In genomic region chr2:176117162-176117822, GRCh38 we compare ENCODE assay signal across 20 cellular contexts. TPM values are rescaled to one million over a fixed set of nuclear protein-coding genes. Genes with fewer than 3 reads are reported as not detected.
DNase-seq lines count a peak whose midpoint lies in the region; ATAC-seq, FAIRE-seq and TF ChIP-seq lines count a peak whose summit lies in the region.
"Had no signal": no experiment of that assay in that cellular context is flagged by ENCODE, and none has a peak within 500 bp of the region (broad histone marks: within the 10 kb centered on the region; RNA-seq: fewer than 3 reads in every experiment).

No MANE protein-coding gene starts in this region.

- WGBS in HepG2 (ENCODE audit: low lambda C conversion rate), result 57% methylated on average over 30 of the region's 40 CpGs
- WGBS in right lobe of liver (ENCODE audit: insufficient coverage, low coverage, low lambda C conversion rate, missing lambda C conversion rate), result 17% methylated on average over 11 of the region's 40 CpGs

- DNase-seq in HepG2 (ENCODE audit: low spot score), result no peak
- no peak for DNase-seq in right lobe of liver
- DNase-seq in vagina (ENCODE audit: extremely low spot score in 2 of 2), result no peak
- no peak for DNase-seq in left colon
- DNase-seq: activated CD4-positive, alpha-beta T cell treated with anti-CD3 and anti-CD28 coated beads, Interleukin-2, amount 10 ng/mL, durations not matched to agents 24 days and 14 days; CD8-positive, alpha-beta T cell; NCI-H510A treated with DMSO at 0.1 percent for 48 hours; RPMI8226; stimulated activated CD4-positive, alpha-beta T cell treated with anti-CD3 and anti-CD28 coated beads, Interleukin-12 subunit alpha, Interleukin-12 subunit beta, amount 100 ng/mL, for 4 hours had no signal

- intact Hi-C loops in HepG2 (cut with micrococcal nuclease; ENCODE audit: unreplicated experiment) (no loop called here), right lobe of liver (cut with DNase I) (no loop called here), vagina (cut with DNase I) (no loop called here), left colon (cut with DNase I, micrococcal nuclease) (no loop called here)

- H3K4me1 ChIP-seq in HepG2 (ENCODE audit: insufficient read depth, low read length), result peaks cover 14% of the 10 kb centered on the region
- peaks cover 0 to 1% (median 0%) of the 10 kb centered on the region in 4 donors for H3K4me1 ChIP-seq in right lobe of liver
- H3K4me1 ChIP-seq in duodenal mucosa (ENCODE audit: control insufficient read depth in 1 of 2, insufficient read depth in 2 of 2, low read length in 2 of 2), result no peaks in the 10 kb centered on the region
- H3K4me1 ChIP-seq in muscle layer of colon (ENCODE audit: insufficient read depth, low read length), result peaks cover 8% of the 10 kb centered on the region
- peaks cover 24% of the 10 kb centered on the region for H3K4me1 ChIP-seq in vagina

- no peak for ATAC-seq in HepG2
- ATAC-seq in right lobe of liver, result no peak
- no peak for ATAC-seq in left colon
- no peak for ATAC-seq in GM19397 (IDR thresholded peaks at IDR 0.05; ENCODE audit: unreplicated experiment)
- no peak for ATAC-seq in GM21360 (IDR thresholded peaks at IDR 0.05; ENCODE audit: unreplicated experiment)
- ATAC-seq: CD8-positive, alpha-beta T cell had no signal

- H3K4me3 ChIP-seq in HepG2 (replicated peaks in 1 of 3; ENCODE audit: insufficient read depth in 1 of 3, low read depth in 2 of 3, low read length in 3 of 3), result no peak overlapping the region
- H3K4me3 ChIP-seq in right lobe of liver, result no peak overlapping the region
- H3K4me3 ChIP-seq in duodenal mucosa (ENCODE audit: low read depth in 1 of 2, low read length in 2 of 2), result no peak overlapping the region
- H3K4me3 ChIP-seq in muscle layer of colon (ENCODE audit: low read depth in 1 of 2, low read length in 2 of 2), result peak overlapping the region in 1 of 2 donors; percentile 71
- peak overlapping the region; percentile 15 to 40 for H3K4me3 ChIP-seq in vagina

- TF ChIP-seq CTCF in HepG2 (CRISPR knock-in tag; IDR thresholded peaks at IDR 0.05) (no peak), right lobe of liver (IDR thresholded peaks at IDR 0.05) (no peak), vagina (IDR thresholded peaks at IDR 0.05) (no peak)

- no peak overlapping the region for H3K4me2 ChIP-seq in HepG2 (ENCODE audit: low read depth, low read length)

- in situ Hi-C loops in HepG2 (cut with HindIII; ENCODE audit: extremely low pct_ligation_motif_present, low pct_unique_long_range_greater_than_20kb), result no loop called here

- TF ChIP-seq RAD21 in HepG2 (CRISPR knock-in tag; IDR thresholded peaks at IDR 0.05), result no peak

- no peaks in the 10 kb centered on the region for H3K79me2 ChIP-seq in HepG2 (ENCODE audit: insufficient read depth, low read length)

- no peak overlapping the region for H2AFZ ChIP-seq in HepG2 (ENCODE audit: low read length)

- no peaks in the 10 kb centered on the region for H4K20me1 ChIP-seq in HepG2 (ENCODE audit: insufficient read depth, low read length)

- no peak for FAIRE-seq in HepG2 (lab: Jason Lieb, UNC)
- FAIRE-seq: colon, frontal cortex had no signal

- CTCF ChIA-PET in HepG2 (lab: Yijun Ruan, JAX; ENCODE audit: low intra/inter-chr PET ratio, low total read pairs), result no interaction called here

- H3K9me3 ChIP-seq in HepG2 (ENCODE audit: low read length) (no peaks in the 10 kb centered on the region), right lobe of liver (no peaks in the 10 kb centered on the region), duodenal mucosa (ENCODE audit: control insufficient read depth in 1 of 2, low read length in 2 of 2) (no peaks in the 10 kb centered on the region), muscle layer of colon (ENCODE audit: low read length) (no peaks in the 10 kb centered on the region), vagina (no peaks in the 10 kb centered on the region)

- peaks cover 24 to 98% of the 10 kb centered on the region in 2 experiments for H3K27me3 ChIP-seq in HepG2 (ENCODE audit: control insufficient read depth in 1 of 2, insufficient read depth in 2 of 2, low read length in 2 of 2)
- peaks cover 35 to 89% of the 10 kb centered on the region in 2 donors for H3K27me3 ChIP-seq in right lobe of liver
- H3K27me3 ChIP-seq in duodenal mucosa (ENCODE audit: control insufficient read depth in 1 of 2, insufficient read depth in 2 of 2, low read length in 2 of 2), result peaks cover 93 to 97% of the 10 kb centered on the region in 2 donors
- peaks cover 33 to 72% of the 10 kb centered on the region in 2 donors for H3K27me3 ChIP-seq in muscle layer of colon (ENCODE audit: control insufficient read depth in 1 of 2, insufficient read depth in 2 of 2, low read length in 2 of 2)
- no peaks in the 10 kb centered on the region for H3K27me3 ChIP-seq in vagina

- POLR2A ChIA-PET in HepG2 (lab: Yijun Ruan, JAX), result no interaction called here

- no TSS peak for BruUV-seq in HepG2 (replicated peaks; lab: Mats Ljungman, UMichigan)

- H3K36me3 ChIP-seq in HepG2 (replicated peaks in 1 of 2; ENCODE audit: control insufficient read depth in 1 of 2, insufficient read depth in 2 of 2, low read length in 2 of 2) (no peaks in the 10 kb centered on the region), right lobe of liver (no peaks in the 10 kb centered on the region), duodenal mucosa (ENCODE audit: control insufficient read depth in 1 of 2, insufficient read depth in 2 of 2, low read length in 2 of 2) (no peaks in the 10 kb centered on the region), muscle layer of colon (ENCODE audit: insufficient read depth, low read length) (no peaks in the 10 kb centered on the region), vagina (peaks cover 0 to 7% of the 10 kb centered on the region in 2 donors)

- no peak for TF ChIP-seq POLR2A in HepG2 (IDR thresholded peaks at IDR 0.05; ENCODE audit: insufficient read depth in 1 of 2, low read depth in 2 of 2, low read length in 2 of 2)
- no peak for TF ChIP-seq POLR2A in right lobe of liver (IDR thresholded peaks at IDR 0.05)
- TF ChIP-seq POLR2A in vagina (IDR thresholded peaks at IDR 0.05), result no peak

- H3K9ac ChIP-seq in HepG2 (ENCODE audit: insufficient read depth, low read depth, low read length) (no peak overlapping the region), duodenal mucosa (ENCODE audit: low read depth in 1 of 2, low read length in 2 of 2) (no peak overlapping the region), muscle layer of colon (ENCODE audit: low read length) (peak overlapping the region; percentile 22)

- no peak for TF ChIP-seq EP300 in HepG2 (IDR thresholded peaks at IDR 0.05; ENCODE audit: low read depth in 2 of 2, low read length in 2 of 2)
- no peak for TF ChIP-seq EP300 in HepG2 (CRISPR knock-in tag; IDR thresholded peaks at IDR 0.05; ENCODE audit: borderline replicate concordance)

- H3K27ac ChIP-seq in HepG2 (ENCODE audit: extremely low read length, insufficient read depth, low read length) (no peak overlapping the region), right lobe of liver (no peak overlapping the region), duodenal mucosa (ENCODE audit: low read depth, low read length) (peak overlapping the region; percentile 6), muscle layer of colon (ENCODE audit: low read depth, low read length) (no peak overlapping the region), vagina (peak overlapping the region; percentile 76)

RNA-seq across cellular contexts. Expression of gene HOXD10, which starts 0.7 kb away (rescaled TPM):
- total RNA-seq in HepG2 (2016; rRNA removed; fragmentation: Illumina TruSeq; extraction: Trizol) (not detected in 2 replicates), right lobe of liver (not detected), vagina (19.6 TPM), left colon (10 to 100 TPM in 1 of 2 donors, 1 to 10 TPM in 1; 1.0 to 14.8 TPM)
- not detected in 2 replicates for total RNA-seq in HepG2 (2016; cell fraction: cytosol; rRNA removed; fragmentation: Illumina TruSeq; extraction: Trizol; ENCODE audit: low read depth)
- not detected in 2 replicates for total RNA-seq in HepG2 (2016; cell fraction: insoluble cytoplasmic fraction; rRNA removed; fragmentation: Illumina TruSeq; extraction: Trizol)
- not detected in 2 replicates for total RNA-seq in HepG2 (2016; cell fraction: membrane; rRNA removed; fragmentation: Illumina TruSeq; extraction: Trizol)
- total RNA-seq in HepG2 (2016; cell fraction: nucleus; rRNA removed; fragmentation: Illumina TruSeq; extraction: Trizol), result not detected in 2 replicates
- polyA plus RNA-seq in HepG2 (2011; rRNA removed), result not detected in 2 replicates
- not detected in 2 replicates for polyA plus RNA-seq in HepG2 (2011; cell fraction: cytosol; rRNA removed)
- not detected in 2 replicates for polyA plus RNA-seq in HepG2 (2011; cell fraction: nucleus; rRNA removed)
- polyA plus RNA-seq in HepG2 (2012), result not detected in 2 replicates
- not detected in 2 replicates for polyA plus RNA-seq in HepG2 (2016; cell fraction: cytosol; fragmentation: Illumina TruSeq; extraction: Trizol; ENCODE audit: low read depth)
- polyA plus RNA-seq in HepG2 (2016; cell fraction: insoluble cytoplasmic fraction; fragmentation: Illumina TruSeq; extraction: Trizol; ENCODE audit: low read depth), result not detected in 2 replicates
- not detected in 2 replicates for polyA plus RNA-seq in HepG2 (2016; cell fraction: membrane; fragmentation: Illumina TruSeq; extraction: Trizol; ENCODE audit: low read depth)
- polyA plus RNA-seq in HepG2 (2016; cell fraction: nucleus; fragmentation: Illumina TruSeq; extraction: Trizol; ENCODE audit: insufficient read depth, low read depth), result not detected in 2 replicates
- not detected in 2 replicates for polyA minus RNA-seq in HepG2 (2011; rRNA and poly(A)+ RNA removed; ENCODE audit: low replicate concordance)
- polyA minus RNA-seq in HepG2 (2011; cell fraction: cytosol; rRNA and poly(A)+ RNA removed), result not detected in 2 replicates
- not detected in 2 replicates for polyA minus RNA-seq in HepG2 (2011; cell fraction: nucleus; rRNA and poly(A)+ RNA removed)
- total RNA-seq: activated CD4-positive, alpha-beta T cell treated with anti-CD3 and anti-CD28 coated beads, Interleukin-2, amount 10 ng/mL, durations not matched to agents 24 days and 14 days; CD8-positive, alpha-beta T cell; frontal cortex; pulmonary artery endothelial cell; temporal lobe had no signal
- polyA plus RNA-seq: AG04450, neural cell had no signal

RNA-seq across cellular contexts. Expression of gene HOXD9, which starts 5.2 kb away (rescaled TPM):
- total RNA-seq in HepG2 (2016; rRNA removed; fragmentation: Illumina TruSeq; extraction: Trizol) (not detected in 2 replicates), right lobe of liver (under 1 TPM in 1 of 6 experiments, not detected in 5; 0.25 TPM), vagina (12.5 TPM), left colon (1 to 10 TPM; 1.4 to 5.8 TPM)
- not detected in 2 replicates for total RNA-seq in HepG2 (2016; cell fraction: cytosol; rRNA removed; fragmentation: Illumina TruSeq; extraction: Trizol; ENCODE audit: low read depth)
- total RNA-seq in HepG2 (2016; cell fraction: insoluble cytoplasmic fraction; rRNA removed; fragmentation: Illumina TruSeq; extraction: Trizol), result not detected in 2 replicates
- total RNA-seq in HepG2 (2016; cell fraction: membrane; rRNA removed; fragmentation: Illumina TruSeq; extraction: Trizol), result not detected in 2 replicates
- total RNA-seq in HepG2 (2016; cell fraction: nucleus; rRNA removed; fragmentation: Illumina TruSeq; extraction: Trizol), result not detected in 2 replicates
- polyA plus RNA-seq in HepG2 (2011; rRNA removed), result not detected in 2 replicates
- polyA plus RNA-seq in HepG2 (2011; cell fraction: cytosol; rRNA removed), result not detected in 2 replicates
- not detected in 2 replicates for polyA plus RNA-seq in HepG2 (2011; cell fraction: nucleus; rRNA removed)
- polyA plus RNA-seq in HepG2 (2012), result not detected in 2 replicates
- not detected in 2 replicates for polyA plus RNA-seq in HepG2 (2016; cell fraction: cytosol; fragmentation: Illumina TruSeq; extraction: Trizol; ENCODE audit: low read depth)
- not detected in 2 replicates for polyA plus RNA-seq in HepG2 (2016; cell fraction: insoluble cytoplasmic fraction; fragmentation: Illumina TruSeq; extraction: Trizol; ENCODE audit: low read depth)
- polyA plus RNA-seq in HepG2 (2016; cell fraction: membrane; fragmentation: Illumina TruSeq; extraction: Trizol; ENCODE audit: low read depth), result not detected in 2 replicates
- not detected in 2 replicates for polyA plus RNA-seq in HepG2 (2016; cell fraction: nucleus; fragmentation: Illumina TruSeq; extraction: Trizol; ENCODE audit: insufficient read depth, low read depth)
- 0.61 TPM in 1 of 2 replicates, not detected in the other for polyA minus RNA-seq in HepG2 (2011; rRNA and poly(A)+ RNA removed; ENCODE audit: low replicate concordance)
- not detected in 2 replicates for polyA minus RNA-seq in HepG2 (2011; cell fraction: cytosol; rRNA and poly(A)+ RNA removed)
- not detected in 2 replicates for polyA minus RNA-seq in HepG2 (2011; cell fraction: nucleus; rRNA and poly(A)+ RNA removed)
- total RNA-seq: activated CD4-positive, alpha-beta T cell treated with anti-CD3 and anti-CD28 coated beads, Interleukin-2, amount 10 ng/mL, durations not matched to agents 24 days and 14 days; CD8-positive, alpha-beta T cell; frontal cortex; pulmonary artery endothelial cell; temporal lobe had no signal
- polyA plus RNA-seq: AG04450, neural cell had no signal

RNA-seq across cellular contexts. Expression of gene HOXD11, which starts 10.2 kb away (rescaled TPM):
- not detected in 2 replicates for total RNA-seq in HepG2 (2016; rRNA removed; fragmentation: Illumina TruSeq; extraction: Trizol)
- total RNA-seq in HepG2 (2016; cell fraction: cytosol; rRNA removed; fragmentation: Illumina TruSeq; extraction: Trizol; ENCODE audit: low read depth), result not detected in 2 replicates
- not detected in 2 replicates for total RNA-seq in HepG2 (2016; cell fraction: insoluble cytoplasmic fraction; rRNA removed; fragmentation: Illumina TruSeq; extraction: Trizol)
- not detected in 2 replicates for total RNA-seq in HepG2 (2016; cell fraction: membrane; rRNA removed; fragmentation: Illumina TruSeq; extraction: Trizol)
- not detected in 2 replicates for total RNA-seq in HepG2 (2016; cell fraction: nucleus; rRNA removed; fragmentation: Illumina TruSeq; extraction: Trizol)
- polyA plus RNA-seq in HepG2 (2011; rRNA removed), result not detected in 2 replicates
- polyA plus RNA-seq in HepG2 (2011; cell fraction: cytosol; rRNA removed), result not detected in 2 replicates
- polyA plus RNA-seq in HepG2 (2011; cell fraction: nucleus; rRNA removed), result not detected in 2 replicates
- polyA plus RNA-seq in HepG2 (2012), result not detected in 2 replicates
- not detected in 2 replicates for polyA plus RNA-seq in HepG2 (2016; cell fraction: cytosol; fragmentation: Illumina TruSeq; extraction: Trizol; ENCODE audit: low read depth)
- polyA plus RNA-seq in HepG2 (2016; cell fraction: insoluble cytoplasmic fraction; fragmentation: Illumina TruSeq; extraction: Trizol; ENCODE audit: low read depth), result not detected in 2 replicates
- not detected in 2 replicates for polyA plus RNA-seq in HepG2 (2016; cell fraction: membrane; fragmentation: Illumina TruSeq; extraction: Trizol; ENCODE audit: low read depth)
- not detected in 2 replicates for polyA plus RNA-seq in HepG2 (2016; cell fraction: nucleus; fragmentation: Illumina TruSeq; extraction: Trizol; ENCODE audit: insufficient read depth, low read depth)
- 0.72 TPM in 1 of 2 replicates, not detected in the other for polyA minus RNA-seq in HepG2 (2011; rRNA and poly(A)+ RNA removed; ENCODE audit: low replicate concordance)
- not detected in 2 replicates for polyA minus RNA-seq in HepG2 (2011; cell fraction: cytosol; rRNA and poly(A)+ RNA removed)
- polyA minus RNA-seq in HepG2 (2011; cell fraction: nucleus; rRNA and poly(A)+ RNA removed), result not detected in 2 replicates
- not detected for total RNA-seq in right lobe of liver
- total RNA-seq in vagina, result 19.4 TPM
- 1 to 10 TPM in 1 of 2 donors, under 1 TPM in 1; 0.37 to 4.2 TPM for total RNA-seq in left colon
- total RNA-seq: activated CD4-positive, alpha-beta T cell treated with anti-CD3 and anti-CD28 coated beads, Interleukin-2, amount 10 ng/mL, durations not matched to agents 24 days and 14 days; CD8-positive, alpha-beta T cell; frontal cortex; pulmonary artery endothelial cell; temporal lobe had no signal
- polyA plus RNA-seq: AG04450, neural cell had no signal

RNA-seq across cellular contexts. Expression of gene HOXD8, which starts 12.2 kb away (rescaled TPM):
- total RNA-seq in HepG2 (2016; rRNA removed; fragmentation: Illumina TruSeq; extraction: Trizol) (not detected in 2 replicates), right lobe of liver (under 1 TPM in 1 of 6 experiments, not detected in 5; 0.74 TPM), vagina (10.3 TPM), left colon (1 to 10 TPM; 6.2 to 9.8 TPM)
- total RNA-seq in HepG2 (2016; cell fraction: cytosol; rRNA removed; fragmentation: Illumina TruSeq; extraction: Trizol; ENCODE audit: low read depth), result not detected in 2 replicates
- not detected in 2 replicates for total RNA-seq in HepG2 (2016; cell fraction: insoluble cytoplasmic fraction; rRNA removed; fragmentation: Illumina TruSeq; extraction: Trizol)
- total RNA-seq in HepG2 (2016; cell fraction: membrane; rRNA removed; fragmentation: Illumina TruSeq; extraction: Trizol), result not detected in 2 replicates
- not detected in 2 replicates for total RNA-seq in HepG2 (2016; cell fraction: nucleus; rRNA removed; fragmentation: Illumina TruSeq; extraction: Trizol)
- not detected in 2 replicates for polyA plus RNA-seq in HepG2 (2011; rRNA removed)
- polyA plus RNA-seq in HepG2 (2011; cell fraction: cytosol; rRNA removed), result not detected in 2 replicates
- polyA plus RNA-seq in HepG2 (2011; cell fraction: nucleus; rRNA removed), result not detected in 2 replicates
- not detected in 2 replicates for polyA plus RNA-seq in HepG2 (2012)
- polyA plus RNA-seq in HepG2 (2016; cell fraction: cytosol; fragmentation: Illumina TruSeq; extraction: Trizol; ENCODE audit: low read depth), result not detected in 2 replicates
- not detected in 2 replicates for polyA plus RNA-seq in HepG2 (2016; cell fraction: insoluble cytoplasmic fraction; fragmentation: Illumina TruSeq; extraction: Trizol; ENCODE audit: low read depth)
- not detected in 2 replicates for polyA plus RNA-seq in HepG2 (2016; cell fraction: membrane; fragmentation: Illumina TruSeq; extraction: Trizol; ENCODE audit: low read depth)
- not detected in 2 replicates for polyA plus RNA-seq in HepG2 (2016; cell fraction: nucleus; fragmentation: Illumina TruSeq; extraction: Trizol; ENCODE audit: insufficient read depth, low read depth)
- not detected in 2 replicates for polyA minus RNA-seq in HepG2 (2011; rRNA and poly(A)+ RNA removed; ENCODE audit: low replicate concordance)
- polyA minus RNA-seq in HepG2 (2011; cell fraction: cytosol; rRNA and poly(A)+ RNA removed), result not detected in 2 replicates
- not detected in 2 replicates for polyA minus RNA-seq in HepG2 (2011; cell fraction: nucleus; rRNA and poly(A)+ RNA removed)
- total RNA-seq: activated CD4-positive, alpha-beta T cell treated with anti-CD3 and anti-CD28 coated beads, Interleukin-2, amount 10 ng/mL, durations not matched to agents 24 days and 14 days; CD8-positive, alpha-beta T cell; frontal cortex; pulmonary artery endothelial cell had no signal
- polyA plus RNA-seq: AG04450, neural cell had no signal

RNA-seq across cellular contexts. Expression of gene HOXD12, which starts 17.7 kb away (rescaled TPM):
- not detected in 2 replicates for total RNA-seq in HepG2 (2016; rRNA removed; fragmentation: Illumina TruSeq; extraction: Trizol)
- not detected in 2 replicates for total RNA-seq in HepG2 (2016; cell fraction: cytosol; rRNA removed; fragmentation: Illumina TruSeq; extraction: Trizol; ENCODE audit: low read depth)
- total RNA-seq in HepG2 (2016; cell fraction: insoluble cytoplasmic fraction; rRNA removed; fragmentation: Illumina TruSeq; extraction: Trizol), result not detected in 2 replicates
- total RNA-seq in HepG2 (2016; cell fraction: membrane; rRNA removed; fragmentation: Illumina TruSeq; extraction: Trizol), result not detected in 2 replicates
- total RNA-seq in HepG2 (2016; cell fraction: nucleus; rRNA removed; fragmentation: Illumina TruSeq; extraction: Trizol), result not detected in 2 replicates
- polyA plus RNA-seq in HepG2 (2011; rRNA removed), result not detected in 2 replicates
- polyA plus RNA-seq in HepG2 (2011; cell fraction: cytosol; rRNA removed), result not detected in 2 replicates
- polyA plus RNA-seq in HepG2 (2011; cell fraction: nucleus; rRNA removed), result not detected in 2 replicates
- not detected in 2 replicates for polyA plus RNA-seq in HepG2 (2012)
- polyA plus RNA-seq in HepG2 (2016; cell fraction: cytosol; fragmentation: Illumina TruSeq; extraction: Trizol; ENCODE audit: low read depth), result not detected in 2 replicates
- not detected in 2 replicates for polyA plus RNA-seq in HepG2 (2016; cell fraction: insoluble cytoplasmic fraction; fragmentation: Illumina TruSeq; extraction: Trizol; ENCODE audit: low read depth)
- polyA plus RNA-seq in HepG2 (2016; cell fraction: membrane; fragmentation: Illumina TruSeq; extraction: Trizol; ENCODE audit: low read depth), result not detected in 2 replicates
- polyA plus RNA-seq in HepG2 (2016; cell fraction: nucleus; fragmentation: Illumina TruSeq; extraction: Trizol; ENCODE audit: insufficient read depth, low read depth), result not detected in 2 replicates
- not detected in 2 replicates for polyA minus RNA-seq in HepG2 (2011; rRNA and poly(A)+ RNA removed; ENCODE audit: low replicate concordance)
- polyA minus RNA-seq in HepG2 (2011; cell fraction: cytosol; rRNA and poly(A)+ RNA removed), result not detected in 2 replicates
- not detected in 2 replicates for polyA minus RNA-seq in HepG2 (2011; cell fraction: nucleus; rRNA and poly(A)+ RNA removed)
- total RNA-seq in right lobe of liver, result not detected
- 1.7 TPM for total RNA-seq in vagina
- total RNA-seq in left colon, result not detected
- total RNA-seq: activated CD4-positive, alpha-beta T cell treated with anti-CD3 and anti-CD28 coated beads, Interleukin-2, amount 10 ng/mL, durations not matched to agents 24 days and 14 days; CD8-positive, alpha-beta T cell; frontal cortex; HT1080; pulmonary artery endothelial cell; temporal lobe had no signal
- polyA plus RNA-seq: AG04450, neural cell had no signal

Comparison
In these comparisons a context has a peak if more than half of its experiments do, and no peak if none do; other contexts are left out.
1. H3K27ac ChIP-seq: peak in duodenal mucosa (single experiment) and vagina (single experiment); none in HepG2 (single experiment), right lobe of liver (0 of 3) and muscle layer of colon (single experiment).
2. H3K4me3 ChIP-seq: peak in vagina (2 of 2); none in HepG2 (0 of 3), right lobe of liver (0 of 3) and duodenal mucosa (0 of 2).